18 cellular contexts compared by ENCODE assay signal in genomic region chr9:20032413-20033006, GRCh38.
"Had no signal": no experiment of that assay in that cellular context is flagged by ENCODE, and none has a peak within 500 bp of the region (broad histone marks: within the 10 kb centered on the region; RNA-seq: fewer than 3 reads in every experiment).

No MANE protein-coding gene starts in this region.

- H3K36me3 ChIP-seq: stomach, thyroid gland, vagina had no signal

- H3K27me3 Mint-ChIP-seq: activated naive CD4-positive, alpha-beta T cell treated with anti-CD3 and anti-CD28 coated beads, Interleukin-2, amount 50 U/mL, for 24 hours; activated T-cell treated with anti-CD3 and anti-CD28 coated beads, Interleukin-2, amount 50 U/mL, for 24 hours; memory B cell had no signal

- H3K27me3 ChIP-seq: stomach, thyroid gland, vagina had no signal

- DNase-seq: activated CD4-positive, alpha-beta T cell treated with anti-CD3 and anti-CD28 coated beads, Interleukin-2, amount 50 U/mL, for 4 hours; activated CD4-positive, CD25-positive, alpha-beta regulatory T cell treated with anti-CD3 and anti-CD28 coated beads, Interleukin-2, amount 50 U/mL, for 72 hours; activated CD8-positive, alpha-beta memory T cell treated with anti-CD3 and anti-CD28 coated beads, Interleukin-2, amount 10 ng/mL, durations not matched to agents 7 days and 5 days; activated effector memory CD4-positive, alpha-beta T cell treated with Interleukin-2 at 50 U/mL for 16 hours; activated T-cell treated with anti-CD3 and anti-CD28 coated beads, Interleukin-2, amount 50 U/mL, for 24 hours; amniotic stem cell; cerebellar nuclear complex; stimulated activated CD4-positive, alpha-beta T cell treated with anti-CD3 and anti-CD28 coated beads, Interleukin-15, amount 100 ng/mL, for 24 hours; stimulated activated CD4-positive, alpha-beta T cell treated with anti-CD3 and anti-CD28 coated beads, Interleukin-4, amount 100 ng/mL, for 4 hours; stomach; SW 1271; thyroid gland had no signal

- H3K4me3 Mint-ChIP-seq: activated CD8-positive, alpha-beta memory T cell treated with anti-CD3 and anti-CD28 coated beads, Interleukin-2, amount 10 ng/mL, durations not matched to agents 7 days and 5 days; activated naive CD4-positive, alpha-beta T cell treated with anti-CD3 and anti-CD28 coated beads, Interleukin-2, amount 50 U/mL, for 24 hours; activated T-cell treated with anti-CD3 and anti-CD28 coated beads, Interleukin-2, amount 50 U/mL, for 24 hours; brain; memory B cell; nephron; T-helper 2 cell treated with Interferon-gamma antibody and Interleukin-4, amounts not matched to agents 5 μg/mL and 100 μg/mL, for 36 hours had no signal

- H3K9me3 Mint-ChIP-seq: activated naive CD4-positive, alpha-beta T cell treated with anti-CD3 and anti-CD28 coated beads, Interleukin-2, amount 50 U/mL, for 24 hours; activated T-cell treated with anti-CD3 and anti-CD28 coated beads, Interleukin-2, amount 50 U/mL, for 24 hours; brain; memory B cell; nephron; T-helper 2 cell treated with Interferon-gamma antibody and Interleukin-4, amounts not matched to agents 5 μg/mL and 100 μg/mL, for 36 hours had no signal

- H3K36me3 Mint-ChIP-seq: activated CD8-positive, alpha-beta memory T cell treated with anti-CD3 and anti-CD28 coated beads, Interleukin-2, amount 10 ng/mL, durations not matched to agents 7 days and 5 days; activated naive CD4-positive, alpha-beta T cell treated with anti-CD3 and anti-CD28 coated beads, Interleukin-2, amount 50 U/mL, for 24 hours; brain; memory B cell had no signal

- H3K4me1 ChIP-seq: stomach, thyroid gland, vagina had no signal

- ATAC-seq: activated CD8-positive, alpha-beta memory T cell treated with anti-CD3 and anti-CD28 coated beads, Interleukin-2, amount 10 ng/mL, durations not matched to agents 7 days and 5 days had no signal

- H3K4me3 ChIP-seq: stomach, thyroid gland, vagina had no signal

- H3K9me3 ChIP-seq: stomach, thyroid gland, vagina had no signal

- H3K27ac ChIP-seq: stomach, thyroid gland, vagina had no signal

- H3K27ac Mint-ChIP-seq: activated CD8-positive, alpha-beta memory T cell treated with anti-CD3 and anti-CD28 coated beads, Interleukin-2, amount 10 ng/mL, durations not matched to agents 7 days and 5 days; activated naive CD4-positive, alpha-beta T cell treated with anti-CD3 and anti-CD28 coated beads, Interleukin-2, amount 50 U/mL, for 24 hours; activated T-cell treated with anti-CD3 and anti-CD28 coated beads, Interleukin-2, amount 50 U/mL, for 24 hours; memory B cell; nephron; T-helper 2 cell treated with Interferon-gamma antibody and Interleukin-4, amounts not matched to agents 5 μg/mL and 100 μg/mL, for 36 hours had no signal

- H3K4me1 Mint-ChIP-seq: memory B cell had no signal
